ENCODE assay signal across 24 cellular contexts in the genomic region with DNA sequence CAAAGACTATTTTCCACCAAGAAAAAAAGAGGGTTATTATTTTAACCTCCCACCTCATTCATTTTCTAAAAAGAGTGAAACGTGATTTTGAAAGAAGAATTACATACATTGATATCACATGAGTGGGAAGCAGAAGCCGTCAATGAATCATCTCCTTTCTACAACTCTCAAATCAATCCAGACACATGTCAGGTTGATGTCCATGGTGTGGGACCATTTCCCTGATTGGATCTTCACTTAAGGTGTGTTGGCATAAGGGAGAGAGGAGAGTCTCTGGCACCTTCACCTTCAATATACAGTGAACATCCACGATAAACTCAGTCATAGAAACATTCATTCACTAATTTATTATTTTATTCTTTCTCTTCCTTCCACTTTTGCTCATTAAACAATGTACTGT.
DNase-seq lines count a peak whose midpoint lies in the region; ATAC-seq lines count a peak whose summit lies in the region.
"Had no signal": no experiment of that assay in that cellular context is flagged by ENCODE, and none has a peak within 500 bp of the region (broad histone marks: within the 10 kb centered on the region; RNA-seq: fewer than 3 reads in every experiment).

No MANE protein-coding gene starts in this region.

- peaks cover 2% of the 10 kb centered on the region for H3K9me3 Mint-ChIP-seq in activated naive CD4-positive, alpha-beta T cell treated with anti-CD3 and anti-CD28 coated beads, Interleukin-2, amount 10 ng/mL, durations not matched to agents 7 days and 5 days
- H3K9me3 Mint-ChIP-seq in T-cell, result no peaks in the 10 kb centered on the region
- no peaks in the 10 kb centered on the region for H3K9me3 Mint-ChIP-seq in activated naive CD8-positive, alpha-beta T cell (ENCODE audit: low read depth)
- no peaks in the 10 kb centered on the region for H3K9me3 Mint-ChIP-seq in stimulated activated naive CD8-positive, alpha-beta T cell treated with anti-CD3 and anti-CD28 coated beads, Interleukin-15, amount 100 ng/mL, for 72 hours
- H3K9me3 Mint-ChIP-seq: dendritic cell treated with granulocyte-macrophage colony-stimulating factor and Interleukin-4, amounts not matched to agents 40 ng/mL and 50 ng/mL, for 4 days; mesothelial cell of epicardium; nephron progenitor cell had no signal

- peaks cover 94% of the 10 kb centered on the region for H3K4me1 Mint-ChIP-seq in activated naive CD4-positive, alpha-beta T cell treated with anti-CD3 and anti-CD28 coated beads, Interleukin-2, amount 10 ng/mL, durations not matched to agents 7 days and 5 days
- H3K4me1 Mint-ChIP-seq in T-cell, result peaks cover 92 to 97% (median 95%) of the 10 kb centered on the region in 3 donors
- H3K4me1 Mint-ChIP-seq in activated naive CD8-positive, alpha-beta T cell (ENCODE audit: low read depth), result peaks cover 97% of the 10 kb centered on the region
- peaks cover 95% of the 10 kb centered on the region for H3K4me1 Mint-ChIP-seq in stimulated activated naive CD8-positive, alpha-beta T cell treated with anti-CD3 and anti-CD28 coated beads, Interleukin-15, amount 100 ng/mL, for 72 hours
- H3K4me1 Mint-ChIP-seq: CD14-positive monocyte, mesothelial cell of epicardium had no signal

- CTCF ChIA-PET in activated naive CD4-positive, alpha-beta T cell treated with anti-CD3 and anti-CD28 coated beads, Interleukin-2, amount 10 ng/mL, durations not matched to agents 7 days and 5 days (lab: Charles Lee), result interaction anchor here (1.1 kb wide), 1 partner anchor 190 kb away, joined by 3 read pairs; no protein-coding TSS in a partner anchor
- CTCF ChIA-PET in T-cell (lab: Charles Lee), result no interaction called here

- H3K36me3 Mint-ChIP-seq in activated naive CD4-positive, alpha-beta T cell treated with anti-CD3 and anti-CD28 coated beads, Interleukin-2, amount 10 ng/mL, durations not matched to agents 7 days and 5 days, result peaks cover 4% of the 10 kb centered on the region
- H3K36me3 Mint-ChIP-seq in T-cell, result no peaks in the 10 kb centered on the region
- peaks cover 4% of the 10 kb centered on the region for H3K36me3 Mint-ChIP-seq in activated naive CD8-positive, alpha-beta T cell
- H3K36me3 Mint-ChIP-seq: CD14-positive monocyte, mesothelial cell of epicardium had no signal

- no peaks in the 10 kb centered on the region for H3K27me3 Mint-ChIP-seq in activated naive CD4-positive, alpha-beta T cell treated with anti-CD3 and anti-CD28 coated beads, Interleukin-2, amount 10 ng/mL, durations not matched to agents 7 days and 5 days
- H3K27me3 Mint-ChIP-seq in T-cell, result no peaks in the 10 kb centered on the region
- H3K27me3 Mint-ChIP-seq in activated naive CD8-positive, alpha-beta T cell, result no peaks in the 10 kb centered on the region
- H3K27me3 Mint-ChIP-seq in stimulated activated naive CD8-positive, alpha-beta T cell treated with anti-CD3 and anti-CD28 coated beads, Interleukin-15, amount 100 ng/mL, for 72 hours, result no peaks in the 10 kb centered on the region
- H3K27me3 Mint-ChIP-seq: dendritic cell treated with granulocyte-macrophage colony-stimulating factor and Interleukin-4, amounts not matched to agents 40 ng/mL and 50 ng/mL, for 4 days had no signal

- ATAC-seq in T-cell (replicated peaks in 1 of 4), result no peak
- peak; percentile 13 for ATAC-seq in stimulated activated naive CD8-positive, alpha-beta T cell treated with anti-CD3 and anti-CD28 coated beads, Interleukin-15, amount 100 ng/mL, for 72 hours
- ATAC-seq: left ventricle myocardium superior, right cardiac atrium had no signal

- POLR2A ChIA-PET in T-cell (lab: Charles Lee), result no interaction called here

- DNase-seq in activated naive CD4-positive, alpha-beta T cell treated with anti-CD3 and anti-CD28 coated beads, Interleukin-2, amount 10 ng/mL, durations not matched to agents 7 days and 5 days, result no peak
- no peak for DNase-seq in activated naive CD4-positive, alpha-beta T cell treated with Interleukin-2 at 50 U/mL for 16 hours
- DNase-seq in T-cell, result no peak
- no peak for DNase-seq in stimulated activated naive CD8-positive, alpha-beta T cell treated with anti-CD3 and anti-CD28 coated beads, Interleukin-15, amount 100 ng/mL, for 72 hours
- DNase-seq in occipital lobe (lab: John Stamatoyannopoulos, UW), result no peak
- no peak for DNase-seq in mucosa of gallbladder (ENCODE audit: low spot score)
- DNase-seq: activated effector memory CD4-positive, alpha-beta T cell treated with Interleukin-2 at 50 U/mL for 16 hours; aorta; HCEC 1CT; Kasumi-1; left ventricle myocardium superior; MV-4-11; NCI-H1694; NCI-H524; nephron progenitor cell; right cardiac atrium; SJCRH30; spleen; stimulated activated CD4-positive, alpha-beta T cell treated with anti-CD3 and anti-CD28 coated beads, Interleukin-2, amount 100 ng/mL, for 48 hours; tibial artery had no signal

- peak overlapping the region; percentile 90 for H3K27ac Mint-ChIP-seq in activated naive CD4-positive, alpha-beta T cell treated with anti-CD3 and anti-CD28 coated beads, Interleukin-2, amount 10 ng/mL, durations not matched to agents 7 days and 5 days
- peak overlapping the region; percentile 96 to 99 for H3K27ac Mint-ChIP-seq in T-cell
- H3K27ac Mint-ChIP-seq in activated naive CD8-positive, alpha-beta T cell, result peak overlapping the region; percentile 100
- H3K27ac Mint-ChIP-seq in stimulated activated naive CD8-positive, alpha-beta T cell treated with anti-CD3 and anti-CD28 coated beads, Interleukin-15, amount 100 ng/mL, for 72 hours, result peak overlapping the region; percentile 87 to 99
- H3K27ac Mint-ChIP-seq: CD14-positive monocyte; dendritic cell treated with granulocyte-macrophage colony-stimulating factor and Interleukin-4, amounts not matched to agents 40 ng/mL and 50 ng/mL, for 4 days; mesothelial cell of epicardium; nephron progenitor cell had no signal

- H3K4me3 Mint-ChIP-seq in activated naive CD4-positive, alpha-beta T cell treated with anti-CD3 and anti-CD28 coated beads, Interleukin-2, amount 10 ng/mL, durations not matched to agents 7 days and 5 days, result no peak overlapping the region
- H3K4me3 Mint-ChIP-seq in T-cell, result peak overlapping the region in 2 of 3 donors; percentile 7 to 80
- H3K4me3 Mint-ChIP-seq in activated naive CD8-positive, alpha-beta T cell, result peak overlapping the region; percentile 81
- H3K4me3 Mint-ChIP-seq in stimulated activated naive CD8-positive, alpha-beta T cell treated with anti-CD3 and anti-CD28 coated beads, Interleukin-15, amount 100 ng/mL, for 72 hours, result peak overlapping the region; percentile 63 to 78
- H3K4me3 Mint-ChIP-seq: CD14-positive monocyte; dendritic cell treated with granulocyte-macrophage colony-stimulating factor and Interleukin-4, amounts not matched to agents 40 ng/mL and 50 ng/mL, for 4 days; mesothelial cell of epicardium; nephron progenitor cell had no signal
